8 cellular contexts compared by ENCODE assay signal in the genomic region with DNA sequence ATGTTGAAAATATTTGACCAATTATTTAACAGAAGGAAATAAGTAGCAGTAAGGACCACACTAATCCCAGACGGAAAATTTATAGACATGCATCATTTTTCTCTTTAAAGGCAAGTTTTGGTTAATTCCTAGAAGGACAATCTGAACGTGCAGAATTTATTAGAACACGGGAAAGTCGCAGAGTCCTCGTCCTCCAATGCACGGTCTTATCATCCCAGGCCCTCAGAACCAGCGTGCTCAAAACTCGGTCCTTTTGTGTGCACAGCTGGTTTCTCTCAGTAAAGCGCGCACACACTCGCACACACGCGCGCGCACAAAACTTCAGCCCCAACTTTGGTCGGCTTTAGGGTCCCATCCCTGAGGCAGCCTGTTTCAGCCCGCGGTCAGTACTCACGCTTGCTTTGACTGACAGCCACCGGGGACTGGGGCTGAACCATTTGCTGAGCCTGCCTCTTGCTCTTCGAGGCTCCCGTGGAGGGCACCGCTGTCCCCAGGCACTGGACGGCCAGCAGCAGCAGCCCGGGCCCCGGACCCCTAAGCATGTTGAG. TPM values are rescaled to one million over a fixed set of nuclear protein-coding genes. Genes with fewer than 3 reads are reported as not detected.
A peak's percentile ranks its signal among the peaks of the same experiment; 100 is the strongest.
DNase-seq lines count a peak whose midpoint lies in the region; ATAC-seq, FAIRE-seq and TF ChIP-seq lines count a peak whose summit lies in the region.

No MANE protein-coding gene starts in this region.

- H3K36me3 ChIP-seq in DND-41 (ENCODE audit: insufficient read depth, low read length) (no peaks in the 10 kb centered on the region), GM12878 (ENCODE audit: control insufficient read depth in 2 of 2, insufficient read depth in 2 of 2, low read length in 1 of 2) (no peaks in the 10 kb centered on the region), kidney (ENCODE audit: control insufficient read depth in 1 of 2, insufficient read depth in 2 of 2, low read length in 2 of 2) (no peaks in the 10 kb centered on the region)

- POLR2A ChIA-PET in GM12878 (lab: Charles Lee): no interaction called here

- H3K4me2 ChIP-seq in DND-41 (ENCODE audit: insufficient read depth, low read length) (peak overlapping the region; percentile 95), GM12878 (ENCODE audit: control insufficient read depth, insufficient read depth) (peak overlapping the region; percentile 89)

- H3K9ac ChIP-seq in DND-41 (ENCODE audit: low read depth, low read length) (peak overlapping the region; percentile 58), GM12878 (ENCODE audit: control insufficient read depth, insufficient read depth, low read length) (no peak overlapping the region), kidney (ENCODE audit: low read length in 2 of 2) (peak overlapping the region in 1 of 2 donors; percentile 41)

- intact Hi-C loops in GM12878 (cut with micrococcal nuclease; ENCODE audit: unreplicated experiment): loop anchor here (5.0 kb wide), 1 partner anchor 482 kb away; no protein-coding TSS in a partner anchor
- intact Hi-C loops in kidney (cut with DNase I): no loop called here

- H2AFZ ChIP-seq in DND-41 (ENCODE audit: low read depth, low read length) (peak overlapping the region; percentile 75), GM12878 (ENCODE audit: control insufficient read depth, low read depth, low read length) (no peak overlapping the region; the same call in none of the 2 replicates)

- CTCF ChIA-PET in GM12878 (lab: Yijun Ruan, JAX): no interaction called here

- in situ Hi-C loops in GM12878 (cut with MboI): no loop called here

- H3K4me1 ChIP-seq in DND-41 (ENCODE audit: insufficient read depth, low read length) (peaks cover 19% of the 10 kb centered on the region), GM12878 (ENCODE audit: control insufficient read depth, insufficient read depth, low read length) (no peaks in the 10 kb centered on the region), kidney (ENCODE audit: control insufficient read depth in 1 of 2, insufficient read depth in 1 of 2, low read depth in 1 of 2, low read length in 2 of 2) (peaks cover 4 to 7% of the 10 kb centered on the region in 2 donors)

- BruUV-seq in GM12878 (replicated peaks; lab: Mats Ljungman, UMichigan): no TSS peak

- no peak for TF ChIP-seq RAD21 in GM12878 (IDR thresholded peaks at IDR 0.05; ENCODE audit: insufficient read depth, low read depth, low read length)

- H4K20me1 ChIP-seq in DND-41 (ENCODE audit: insufficient read depth, low read length) (no peaks in the 10 kb centered on the region), GM12878 (ENCODE audit: control insufficient read depth, insufficient read depth) (no peaks in the 10 kb centered on the region)

- H3K79me2 ChIP-seq in DND-41 (ENCODE audit: insufficient read depth, low read length) (no peaks in the 10 kb centered on the region), GM12878 (ENCODE audit: control insufficient read depth, insufficient read depth, low read length) (no peaks in the 10 kb centered on the region)

- 0 out of 2 replicates have a peak overlapping the region, but pooled peaks have one; percentile 19 for H3K27ac ChIP-seq in DND-41 (ENCODE audit: low read length)
- H3K27ac ChIP-seq in GM12878 (ENCODE audit: control insufficient read depth, insufficient read depth): no peak overlapping the region
- no peak overlapping the region for H3K27ac ChIP-seq in kidney (ENCODE audit: low read depth in 2 of 2, low read length in 2 of 2)

- SMC1A ChIA-PET in GM12878 (lab: Charles Lee; ENCODE audit: uncharacterized antibody, unreplicated experiment): no interaction called here

- no peak for TF ChIP-seq EP300 in GM12878 (IDR thresholded peaks at IDR 0.05; ENCODE audit: borderline replicate concordance in 1 of 2, control insufficient read depth in 1 of 2, low read depth in 2 of 2, low read length in 2 of 2)

- no peaks in the 10 kb centered on the region for H3K9me3 ChIP-seq in DND-41 (ENCODE audit: insufficient read depth, low read length, severe bottlenecking)
- no peaks in the 10 kb centered on the region for H3K9me3 ChIP-seq in GM12878 (replicated peaks; ENCODE audit: control insufficient read depth, insufficient read depth, low read length)
- H3K9me3 ChIP-seq in kidney (ENCODE audit: control insufficient read depth in 1 of 2, low read length in 2 of 2): no peaks in the 10 kb centered on the region

- 29% methylated on average over 26 of the region's 26 CpGs for WGBS in GM12878 (ENCODE audit: insufficient coverage, insufficient replicate concordance, low lambda C conversion rate, missing lambda C conversion rate)

- H3K4me3 ChIP-seq in DND-41 (ENCODE audit: low read depth in 1 of 2, low read length in 2 of 2): peak overlapping the region; percentile 22 to 74; a peak in 3 of 4 replicates
- peak overlapping the region; percentile 71 for H3K4me3 ChIP-seq in LNCaP clone FGC (ENCODE audit: low read depth, low read length)
- H3K4me3 ChIP-seq in GM12878: peak overlapping the region; percentile 68; the same call in 1 of the 2 replicates
- peak overlapping the region; percentile 53 to 60 for H3K4me3 ChIP-seq in kidney (ENCODE audit: low read length in 2 of 2)

- ATAC-seq in DND-41 (ENCODE audit: insufficient read depth, low read depth) (peak; percentile 27; the same call in 2 of the 3 replicates), GM21526 (IDR thresholded peaks at IDR 0.05; ENCODE audit: low FRiP score, unreplicated experiment) (peak; percentile 23), GM12878 (peak; percentile 68)
- peak; percentile 50 for ATAC-seq in stimulated activated naive CD8-positive, alpha-beta T cell treated with anti-CD3 and anti-CD28 coated beads, Interleukin-15, Interleukin-2, amounts not matched to agents 100 U/mL and 50 U/mL, for 24 hours

- DNase-seq in DND-41 (no peak), LNCaP clone FGC (ENCODE audit: low read depth) (no peak), GM12878 (ENCODE audit: low read depth, low spot score) (no peak), kidney (peak; percentile 79), AML-193 (lab: John Stamatoyannopoulos, UW) (no peak), cerebellum (ENCODE audit: low spot score) (no peak)
- peak; percentile 6 for DNase-seq in stimulated activated naive CD8-positive, alpha-beta T cell treated with anti-CD3 and anti-CD28 coated beads, Interleukin-15, Interleukin-2, amounts not matched to agents 100 U/mL and 50 U/mL, for 24 hours

- peaks cover 28% of the 10 kb centered on the region for H3K27me3 ChIP-seq in DND-41 (ENCODE audit: insufficient read depth, low read length, poor library complexity)
- peaks cover 0 to 14% of the 10 kb centered on the region in 2 experiments; a peak in 2 of 4 replicates for H3K27me3 ChIP-seq in GM12878 (replicated peaks in 1 of 2; ENCODE audit: control insufficient read depth in 2 of 2, insufficient read depth in 2 of 2, low read length in 1 of 2)

- TF ChIP-seq POLR2A in GM12878 (IDR thresholded peaks at IDR 0.05; ENCODE audit: low read depth, low read length): no peak

- TF ChIP-seq CTCF in DND-41 (IDR thresholded peaks at IDR 0.05; ENCODE audit: borderline replicate concordance, extremely low read depth, low read length, poor library complexity, severe bottlenecking) (no peak), LNCaP clone FGC (IDR thresholded peaks at IDR 0.05; ENCODE audit: control insufficient read depth, extremely low read depth, insufficient read depth) (no peak), GM12878 (IDR thresholded peaks at IDR 0.05 in 2 of 3, conservative IDR thresholded peaks at IDR 0.05 in 1 of 3; ENCODE audit: control insufficient read depth in 2 of 3, extremely low read depth in 1 of 3, insufficient read depth in 1 of 3, low read depth in 3 of 3, low read length in 3 of 3) (no peak), kidney (IDR thresholded peaks at IDR 0.05; ENCODE audit: borderline replicate concordance, extremely low read depth, insufficient read depth) (no peak)

- RAD21 ChIA-PET in GM12878 (lab: Charles Lee; ENCODE audit: unreplicated experiment): no interaction called here

- FAIRE-seq in GM12878 (lab: Jason Lieb, UNC): no peak
- no peak for FAIRE-seq in kidney (lab: Jason Lieb, UNC)

TF ChIP-seq in GM12878, 131 proteins besides CTCF, POLR2A, EP300 and RAD21 (continues in another document):
- TF ChIP-seq DPF2 (IDR thresholded peaks at IDR 0.05): 0 out of 2 replicates have a peak, but pooled peaks have one; percentile 10
- TF ChIP-seq ZNF217 (IDR thresholded peaks at IDR 0.05): no peak

RNA-seq across cellular contexts. Expression of a gene that starts 0.5 kb away (rescaled TPM):
- total RNA-seq in GM12878 (2013; cell fraction: nucleolus; rRNA removed): 7.4 and 8.6 TPM in 2 replicates
- 1.0 and 2.7 TPM in 2 replicates for total RNA-seq in GM12878 (2014; rRNA removed)
- total RNA-seq in GM12878 (2014; rRNA removed; fragmentation: Illumina TruSeq; extraction: Trizol): 0.78 and 0.89 TPM in 2 replicates
- total RNA-seq in GM12878 (2021): 5.9 TPM in 2 replicates
- polyA plus RNA-seq in GM12878 (2011; ENCODE audit: low read depth): 2.0 TPM
- 5.2 and 9.4 TPM in 2 replicates for polyA plus RNA-seq in GM12878 (2011; rRNA removed)
- polyA plus RNA-seq in GM12878 (2011; cell fraction: cytosol; rRNA removed): 8.8 and 10.4 TPM in 2 replicates
- polyA plus RNA-seq in GM12878 (2011; cell fraction: nucleus; rRNA removed): 13.2 and 13.3 TPM in 2 replicates
- polyA plus RNA-seq in GM12878 (2012): 1.5 and 2.8 TPM in 2 replicates
- polyA plus RNA-seq in GM12878 (2014; fragmentation: Illumina TruSeq; extraction: Trizol): 1.5 and 2.1 TPM in 2 replicates
- polyA plus RNA-seq in GM12878 (2014; fragmentation: Nextera tagmentation; extraction: Ambion mirVana): 1 to 10 TPM; 1.1 to 1.6 TPM
- polyA plus RNA-seq in GM12878 (2014; rRNA removed): 0.60 and 1.5 TPM in 2 replicates
- polyA plus RNA-seq in GM12878 (2016; fragmentation: Nextera tagmentation; extraction: Ambion mirVana): 1 to 10 TPM; 8.1 TPM
- polyA minus RNA-seq in GM12878 (2011; rRNA and poly(A)+ RNA removed): 17.5 and 18.7 TPM in 2 replicates
- 8.3 and 10.2 TPM in 2 replicates for polyA minus RNA-seq in GM12878 (2011; cell fraction: cytosol; rRNA and poly(A)+ RNA removed)
- 5.7 and 9.3 TPM in 2 replicates for polyA minus RNA-seq in GM12878 (2011; cell fraction: nucleus; rRNA and poly(A)+ RNA removed)
- 289 TPM for total RNA-seq in kidney
- 92.1 TPM for polyA plus RNA-seq in kidney (ENCODE audit: insufficient read depth, low read depth, low replicate concordance)
- 262 TPM for total RNA-seq in cerebellum

Comparison
In these comparisons a context has a peak if more than half of its experiments do, and no peak if none do; other contexts are left out.
1. DNase-seq: peak in kidney (single experiment) and stimulated activated naive CD8-positive, alpha-beta T cell treated with anti-CD3 and anti-CD28 coated beads, Interleukin-15, Interleukin-2, amounts not matched to agents 100 U/mL and 50 U/mL, for 24 hours (single experiment); none in DND-41 (single experiment), LNCaP clone FGC (single experiment), GM12878 (single experiment), AML-193 (0 of 2) and cerebellum (single experiment).
2. RNA of a gene that starts 0.5 kb away (total RNA-seq): 289 TPM in kidney (single experiment) and 262 TPM in cerebellum (single experiment); 0.78 to 8.6 TPM in GM12878; every median in the first group is over 10 times any median in the second.
3. Peak in every context shown above with its lines, with median percentiles within 50 percentile points of each other: ATAC-seq and H3K4me3 ChIP-seq.